8 cellular contexts compared by ENCODE assay signal in the genomic region with DNA sequence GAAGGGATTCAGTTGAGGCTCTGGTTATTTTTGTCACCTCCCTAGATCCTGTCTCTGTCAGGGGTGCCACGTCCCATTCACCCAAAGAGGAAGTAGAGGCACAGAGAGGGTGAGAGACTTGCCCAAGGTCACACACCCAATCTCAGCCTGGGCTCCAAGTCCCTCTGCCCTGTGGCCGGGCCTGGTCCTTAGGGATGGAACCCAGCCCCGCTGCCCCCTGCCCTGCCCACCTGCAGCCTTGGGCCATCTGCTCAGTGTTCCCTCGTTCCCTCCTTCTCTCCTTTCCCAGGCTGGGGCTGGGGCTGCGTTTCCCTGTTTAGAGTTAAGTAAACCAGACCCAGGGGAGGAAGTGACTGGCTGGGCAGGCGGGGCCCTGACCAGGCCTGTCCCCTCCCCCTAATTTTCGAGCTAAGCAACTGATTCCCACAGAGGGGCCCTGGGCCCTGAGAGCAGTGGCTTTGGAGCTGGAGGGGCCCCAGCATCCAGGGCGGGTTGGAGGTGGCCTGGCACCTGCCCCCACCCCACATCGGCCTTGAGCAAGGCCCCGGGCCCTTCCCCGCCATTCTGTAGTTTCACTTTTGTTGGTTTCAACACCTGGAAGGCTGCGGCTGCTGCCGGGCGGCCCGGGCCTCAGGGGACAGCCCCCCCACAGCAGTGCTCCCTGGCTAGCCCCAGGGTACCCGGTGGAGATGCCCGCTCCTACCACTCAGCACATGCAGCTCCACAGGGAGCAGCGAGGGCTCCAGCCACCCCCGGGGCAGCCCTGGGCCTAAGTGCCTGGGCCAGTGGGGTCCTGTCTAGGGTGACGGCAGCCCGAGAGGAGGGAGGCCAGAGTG. TPM values are rescaled to one million over a fixed set of nuclear protein-coding genes. Genes with fewer than 3 reads are reported as not detected.
DNase-seq lines count a peak whose midpoint lies in the region; ATAC-seq and TF ChIP-seq lines count a peak whose summit lies in the region.

No MANE protein-coding gene starts in this region.

- peak in 1 of 2 donors; percentile 41 for TF ChIP-seq POLR2A in gastrocnemius medialis (IDR thresholded peaks at IDR 0.05)

- TF ChIP-seq CTCF in right atrium auricular region (IDR thresholded peaks at IDR 0.05) = no peak
- TF ChIP-seq CTCF in gastrocnemius medialis (IDR thresholded peaks at IDR 0.05 in 4 of 5, conservative IDR thresholded peaks at IDR 0.05 in 1 of 5) = no peak

- ATAC-seq in HG03095 (IDR thresholded peaks at IDR 0.05; ENCODE audit: unreplicated experiment) = peak; percentile 44
- ATAC-seq in activated naive CD8-positive, alpha-beta T cell treated with anti-CD3 and anti-CD28 coated beads, Interleukin-2, amount 50 U/mL, for 24 hours = peak; percentile 42
- peak; percentile 27 to 31 for ATAC-seq in gastrocnemius medialis

- peak overlapping the region; percentile 85 for H3K27ac Mint-ChIP-seq in activated naive CD8-positive, alpha-beta T cell treated with anti-CD3 and anti-CD28 coated beads, Interleukin-2, amount 50 U/mL, for 24 hours

- in situ Hi-C loops in gastrocnemius medialis (cut with MboI; ENCODE audit: low sequenced_read_pairs in 4 of 4) = no loop called here

- no peaks in the 10 kb centered on the region for H3K27me3 ChIP-seq in SJSA1 (replicated peaks)
- H3K27me3 ChIP-seq in right atrium auricular region = no peaks in the 10 kb centered on the region
- H3K27me3 ChIP-seq in gastrocnemius medialis = no peaks in the 10 kb centered on the region

- H3K4me1 Mint-ChIP-seq in activated naive CD8-positive, alpha-beta T cell treated with anti-CD3 and anti-CD28 coated beads, Interleukin-2, amount 50 U/mL, for 24 hours = peaks cover 22% of the 10 kb centered on the region

- H3K27me3 Mint-ChIP-seq in activated naive CD8-positive, alpha-beta T cell treated with anti-CD3 and anti-CD28 coated beads, Interleukin-2, amount 50 U/mL, for 24 hours = no peaks in the 10 kb centered on the region

- peak overlapping the region; percentile 68 for H3K27ac ChIP-seq in SJSA1
- H3K27ac ChIP-seq in right atrium auricular region = peak overlapping the region; percentile 84 to 88
- H3K27ac ChIP-seq in gastrocnemius medialis = peak overlapping the region; percentile 74 to 88 (median 76)

- H3K9me3 Mint-ChIP-seq in activated naive CD8-positive, alpha-beta T cell treated with anti-CD3 and anti-CD28 coated beads, Interleukin-2, amount 50 U/mL, for 24 hours = no peaks in the 10 kb centered on the region

- peak; percentile 29 for DNase-seq in NCI-H2227 (lab: John Stamatoyannopoulos, UW; ENCODE audit: unreplicated experiment)
- DNase-seq in NCI-H2227 treated with DMSO at 0.1 percent for 48 hours (lab: John Stamatoyannopoulos, UW) = no peak
- DNase-seq in SJSA1 (ENCODE audit: low read depth in 1 of 2, low spot score in 2 of 2) = peak in 1 of 2 experiments; percentile 78
- DNase-seq in activated naive CD8-positive, alpha-beta T cell treated with anti-CD3 and anti-CD28 coated beads, Interleukin-2, amount 50 U/mL, for 24 hours = peak; percentile 62
- DNase-seq in right atrium auricular region (ENCODE audit: low spot score) = peak; percentile 85
- peak in 1 of 2 donors; percentile 54 for DNase-seq in gastrocnemius medialis
- DNase-seq in NCI-H2029 (lab: John Stamatoyannopoulos, UW) = no peak

- peaks cover 1% of the 10 kb centered on the region for H3K36me3 Mint-ChIP-seq in activated naive CD8-positive, alpha-beta T cell treated with anti-CD3 and anti-CD28 coated beads, Interleukin-2, amount 50 U/mL, for 24 hours (ENCODE audit: low read depth)

- H3K4me3 Mint-ChIP-seq in activated naive CD8-positive, alpha-beta T cell treated with anti-CD3 and anti-CD28 coated beads, Interleukin-2, amount 50 U/mL, for 24 hours = peak overlapping the region; percentile 82

- intact Hi-C loops in gastrocnemius medialis (cut with DNase I; ENCODE audit: low total_unique reads) = no loop called here

- peaks cover 35% of the 10 kb centered on the region for H3K4me1 ChIP-seq in SJSA1 (replicated peaks)
- H3K4me1 ChIP-seq in right atrium auricular region = peaks cover 0 to 57% of the 10 kb centered on the region in 2 donors
- H3K4me1 ChIP-seq in gastrocnemius medialis = peaks cover 14 to 28% of the 10 kb centered on the region in 2 donors

- H3K9me3 ChIP-seq in SJSA1 (replicated peaks) (no peaks in the 10 kb centered on the region), right atrium auricular region (no peaks in the 10 kb centered on the region), gastrocnemius medialis (no peaks in the 10 kb centered on the region)

- H3K36me3 ChIP-seq in SJSA1 = peaks cover 76% of the 10 kb centered on the region
- peaks cover 3% of the 10 kb centered on the region for H3K36me3 ChIP-seq in right atrium auricular region
- H3K36me3 ChIP-seq in gastrocnemius medialis = no peaks in the 10 kb centered on the region

- peak overlapping the region; percentile 67 for H3K4me3 ChIP-seq in SJSA1
- H3K4me3 ChIP-seq in right atrium auricular region = peak overlapping the region; percentile 63 to 72
- H3K4me3 ChIP-seq in gastrocnemius medialis = peak overlapping the region; percentile 62 to 69 (median 65)

RNA-seq across cellular contexts. Expression of a gene that starts 1.5 kb away (rescaled TPM):
- total RNA-seq in SJSA1 (2014; rRNA removed; shearing (Covaris generic)) = 124 and 155 TPM in 2 replicates
- total RNA-seq in right atrium auricular region = 10 to 100 TPM; 19.2 to 50.7 TPM
- total RNA-seq in gastrocnemius medialis = 10 to 100 TPM; 13.4 to 24.5 (median 14.1) TPM

RNA-seq across cellular contexts. Expression of a gene that starts 9.9 kb away (rescaled TPM):
- 266 and 451 TPM in 2 replicates for total RNA-seq in SJSA1 (2014; rRNA removed; shearing (Covaris generic))
- total RNA-seq in right atrium auricular region = 100 to 1,000 TPM; 436 to 568 TPM
- total RNA-seq in gastrocnemius medialis = 100 to 1,000 TPM; 242 to 432 (median 307) TPM

RNA-seq across cellular contexts. Expression of a gene that starts 30.2 kb away (rescaled TPM):
- total RNA-seq in SJSA1 (2014; rRNA removed; shearing (Covaris generic)) = 52.3 and 59.8 TPM in 2 replicates
- total RNA-seq in right atrium auricular region (10 to 100 TPM; 10.5 to 21.6 TPM), gastrocnemius medialis (1 to 10 TPM; 2.2 to 5.1 (median 3.6) TPM)

RNA-seq across cellular contexts. Expression of a gene that starts 36.4 kb away (rescaled TPM):
- total RNA-seq in SJSA1 (2014; rRNA removed; shearing (Covaris generic)) = 53.8 and 73.5 TPM in 2 replicates
- 10 to 100 TPM in 1 of 2 donors, 1 to 10 TPM in 1; 9.2 to 19.7 TPM for total RNA-seq in right atrium auricular region
- total RNA-seq in gastrocnemius medialis = 1 to 10 TPM; 5.4 to 8.8 (median 6.4) TPM

Comparison
In these comparisons a context has a peak if more than half of its experiments do, and no peak if none do; other contexts are left out.
1. DNase-seq: peak in NCI-H2227 (single experiment), activated naive CD8-positive, alpha-beta T cell treated with anti-CD3 and anti-CD28 coated beads, Interleukin-2, amount 50 U/mL, for 24 hours (single experiment) and right atrium auricular region (single experiment); none in NCI-H2227 treated with DMSO at 0.1 percent for 48 hours (single experiment) and NCI-H2029 (single experiment).
2. Peak in every context shown above with its lines, with median percentiles within 50 percentile points of each other: ATAC-seq, H3K27ac ChIP-seq and H3K4me3 ChIP-seq.